15 cellular contexts compared by ENCODE assay signal in the genomic region with DNA sequence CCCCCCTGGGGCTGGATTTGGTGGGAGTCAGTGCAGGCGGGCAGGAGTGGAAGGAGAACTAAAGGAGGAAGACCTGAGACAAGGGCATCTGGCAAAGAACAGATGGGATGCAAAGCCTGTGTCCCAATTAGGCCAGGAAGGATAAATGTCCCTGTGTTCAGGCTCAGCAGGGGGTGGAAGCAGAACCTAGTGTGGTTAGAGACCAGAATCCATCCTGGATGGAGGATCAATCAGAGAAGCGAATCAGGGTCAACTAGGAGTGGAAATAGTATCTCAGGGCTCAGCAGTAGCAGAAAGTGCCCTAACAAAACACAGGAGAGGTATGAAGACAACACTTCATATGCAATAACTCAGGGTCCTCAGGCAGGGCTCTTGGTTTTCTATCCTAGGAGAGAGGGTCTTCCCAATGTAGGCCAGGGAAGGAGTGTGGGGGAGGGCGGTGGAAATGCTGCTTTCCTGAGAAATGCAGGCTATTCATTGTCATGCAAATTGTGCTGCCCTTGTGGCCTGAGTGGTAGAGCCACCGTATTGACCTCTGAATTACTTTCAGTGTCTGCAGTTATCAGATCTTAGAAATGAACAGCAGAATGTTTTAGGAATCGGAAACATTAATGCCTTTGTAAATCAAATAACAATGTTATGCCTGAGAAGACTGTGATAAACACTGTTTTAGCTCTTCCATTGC.
"Had no signal": no experiment of that assay in that cellular context is flagged by ENCODE, and none has a peak within 500 bp of the region (broad histone marks: within the 10 kb centered on the region; RNA-seq: fewer than 3 reads in every experiment).

No MANE protein-coding gene starts in this region.

- H3K36me3 Mint-ChIP-seq: activated CD8-positive, alpha-beta memory T cell treated with anti-CD3 and anti-CD28 coated beads, Interleukin-2, amount 10 ng/mL, durations not matched to agents 7 days and 5 days; stimulated activated effector memory CD8-positive, alpha-beta T cell treated with anti-CD3 and anti-CD28 coated beads, Interleukin-12 subunit alpha, Interleukin-12 subunit beta, amount 100 ng/mL, for 72 hours had no signal

- H3K36me3 ChIP-seq: gastroesophageal sphincter, lower lobe of right lung, neutrophil, thyroid gland had no signal

- H3K27me3 Mint-ChIP-seq: activated CD8-positive, alpha-beta memory T cell treated with anti-CD3 and anti-CD28 coated beads, Interleukin-2, amount 10 ng/mL, durations not matched to agents 7 days and 5 days had no signal

- H3K4me3 ChIP-seq: gastroesophageal sphincter, lower lobe of right lung, thyroid gland had no signal

- H3K9me3 ChIP-seq: gastroesophageal sphincter, lower lobe of right lung, neutrophil, thyroid gland had no signal

- ATAC-seq: activated CD8-positive, alpha-beta memory T cell treated with anti-CD3 and anti-CD28 coated beads, Interleukin-2, amount 10 ng/mL, durations not matched to agents 7 days and 5 days; gastroesophageal sphincter; left colon; lower lobe of right lung; stimulated activated effector memory CD8-positive, alpha-beta T cell treated with anti-CD3 and anti-CD28 coated beads, Interleukin-12 subunit alpha, Interleukin-12 subunit beta, amount 100 ng/mL, for 72 hours had no signal

- H3K27me3 ChIP-seq: gastroesophageal sphincter, neutrophil, thyroid gland had no signal

- H3K4me1 ChIP-seq: gastroesophageal sphincter, lower lobe of right lung, thyroid gland had no signal

- H3K4me1 Mint-ChIP-seq: activated CD8-positive, alpha-beta memory T cell treated with anti-CD3 and anti-CD28 coated beads, Interleukin-2, amount 10 ng/mL, durations not matched to agents 7 days and 5 days; stimulated activated effector memory CD8-positive, alpha-beta T cell treated with anti-CD3 and anti-CD28 coated beads, Interleukin-12 subunit alpha, Interleukin-12 subunit beta, amount 100 ng/mL, for 72 hours had no signal

- H3K27ac ChIP-seq: gastroesophageal sphincter, lower lobe of right lung, neutrophil, thyroid gland had no signal

- DNase-seq: activated CD4-positive, alpha-beta T cell treated with anti-CD3 and anti-CD28 coated beads for 1 hour; activated CD4-positive, alpha-beta T cell treated with anti-CD3 and anti-CD28 coated beads, Interleukin-2, amount 50 U/mL, for 4 hours; activated CD8-positive, alpha-beta memory T cell treated with anti-CD3 and anti-CD28 coated beads, Interleukin-2, amount 10 ng/mL, durations not matched to agents 7 days and 5 days; activated naive CD4-positive, alpha-beta T cell treated with anti-CD3 and anti-CD28 coated beads, Interleukin-2, amount 50 U/mL, for 16 hours; activated T-cell treated with anti-CD3 and anti-CD28 coated beads, Interleukin-2, amount 50 U/mL, for 1 hour; dermis blood vessel endothelial cell; erythroblast; left colon; lower lobe of right lung; midbrain; thyroid gland had no signal

- H3K4me3 Mint-ChIP-seq: activated CD8-positive, alpha-beta memory T cell treated with anti-CD3 and anti-CD28 coated beads, Interleukin-2, amount 10 ng/mL, durations not matched to agents 7 days and 5 days; stimulated activated effector memory CD8-positive, alpha-beta T cell treated with anti-CD3 and anti-CD28 coated beads, Interleukin-12 subunit alpha, Interleukin-12 subunit beta, amount 100 ng/mL, for 72 hours had no signal

- H3K27ac Mint-ChIP-seq: activated CD8-positive, alpha-beta memory T cell treated with anti-CD3 and anti-CD28 coated beads, Interleukin-2, amount 10 ng/mL, durations not matched to agents 7 days and 5 days; activated T-helper 2 cell treated with anti-CD3 and anti-CD28 coated beads, Interferon-gamma antibody, Interleukin-2, Interleukin-4, amounts not matched to agents 10 μg/mL and 5 μg/mL and 100 μg/mL, durations not matched to agents 14 hours and 24 hours and 36 hours; stimulated activated effector memory CD8-positive, alpha-beta T cell treated with anti-CD3 and anti-CD28 coated beads, Interleukin-12 subunit alpha, Interleukin-12 subunit beta, amount 100 ng/mL, for 72 hours had no signal
